Comparison of ENCODE assay signal across 8 cellular contexts in the genomic region with DNA sequence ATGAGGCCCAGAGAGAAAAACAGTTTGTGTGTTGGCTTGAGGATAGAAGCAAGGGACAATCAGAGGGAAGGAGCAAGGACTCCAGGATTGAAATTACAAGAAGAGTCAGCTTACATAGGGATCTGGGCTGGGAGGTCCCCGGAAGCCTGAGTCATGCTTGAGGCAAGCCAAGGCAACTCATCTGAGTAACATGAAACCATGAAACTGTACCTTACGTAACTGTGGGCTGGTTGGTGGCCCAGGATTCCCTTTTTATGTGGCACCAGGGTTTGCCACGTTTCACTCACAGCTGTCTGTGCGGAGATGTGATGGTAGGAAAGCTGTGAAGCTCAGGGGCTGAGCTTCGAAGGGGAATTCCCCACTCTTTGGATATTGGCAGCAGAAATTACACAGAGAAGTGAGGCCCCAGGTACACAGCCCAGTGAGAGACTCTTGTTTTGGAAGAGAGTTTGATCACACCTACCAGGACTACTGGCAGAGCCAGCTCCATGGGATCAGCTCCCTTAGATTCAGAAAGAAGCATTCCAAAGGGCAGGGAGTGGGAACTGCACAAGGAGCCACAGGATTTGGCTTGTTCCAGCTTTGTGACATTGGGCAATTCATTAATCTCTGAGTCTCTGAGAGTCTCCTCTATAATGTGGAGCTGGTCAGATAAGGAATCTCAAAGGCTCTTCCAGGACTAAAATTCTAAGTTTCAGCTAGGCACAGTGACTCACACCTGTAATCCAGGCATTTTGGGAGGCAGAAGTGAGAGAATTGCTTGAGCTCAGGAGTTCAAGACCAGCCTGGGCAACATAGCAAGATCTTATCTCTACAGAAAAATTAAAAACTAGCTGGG. TPM values are rescaled to one million over a fixed set of nuclear protein-coding genes. Genes with fewer than 3 reads are reported as not detected.
DNase-seq lines count a peak whose midpoint lies in the region; ATAC-seq and TF ChIP-seq lines count a peak whose summit lies in the region.

No MANE protein-coding gene starts in this region.

- POLR2A ChIA-PET in Panc1 (lab: Charles Lee) = no interaction called here

- H3K4me1 ChIP-seq in Panc1 (ENCODE audit: control insufficient read depth, insufficient read depth, low read length) = no peaks in the 10 kb centered on the region

- H3K27me3 ChIP-seq in Panc1 (ENCODE audit: control insufficient read depth, insufficient read depth, low read length) = no peaks in the 10 kb centered on the region

- peak; percentile 77 for ATAC-seq in GM21717 (IDR thresholded peaks at IDR 0.05; ENCODE audit: unreplicated experiment)
- ATAC-seq in Panc1 = peak; percentile 80; the same call in 1 of the 2 replicates
- no peak for ATAC-seq in GM18511 (IDR thresholded peaks at IDR 0.05; ENCODE audit: unreplicated experiment)

- H3K4me3 ChIP-seq in Panc1 (ENCODE audit: low read depth in 2 of 2, low read length in 2 of 2) = no peak overlapping the region

- CTCF ChIA-PET in Panc1 (lab: Charles Lee) = no interaction called here

- in situ Hi-C loops in Panc1 (cut with HindIII; ENCODE audit: low pct_unique_long_range_greater_than_20kb, low sequenced_read_pairs) = no loop called here

- TF ChIP-seq CTCF in Panc1 (IDR thresholded peaks at IDR 0.05) = no peak

- DNase-seq in 8988T (peak; percentile 47), Panc1 (ENCODE audit: low read depth, low spot score) (peak; percentile 43), iPS-NIHi7 (ENCODE audit: extremely low spot score) (peak; percentile 55), retina (no peak)
- peak; percentile 14 for DNase-seq in activated gamma-delta T cell treated with anti-CD3 and anti-CD28 coated beads, Interleukin-2, amount 50 U/mL, for 16 hours (ENCODE audit: low read depth)
- peak; percentile 46 to 58 for DNase-seq in stimulated activated CD8-positive, alpha-beta memory T cell treated with anti-CD3 and anti-CD28 coated beads, Interleukin-2, amount 100 ng/mL, for 48 hours (ENCODE audit: low read depth in 2 of 2)

- no peak overlapping the region for H3K27ac ChIP-seq in Panc1 (ENCODE audit: low read length)

- no peaks in the 10 kb centered on the region for H3K9me3 ChIP-seq in Panc1 (ENCODE audit: control insufficient read depth, insufficient read depth, low read depth, low read length)

- intact Hi-C loops in Panc1 (cut with micrococcal nuclease; ENCODE audit: unreplicated experiment) = no loop called here

- no TSS peak for BruUV-seq in Panc1 (replicated peaks; lab: Mats Ljungman, UMichigan)

- no peaks in the 10 kb centered on the region for H3K36me3 ChIP-seq in Panc1 (ENCODE audit: control insufficient read depth, insufficient read depth, low read length)

RNA-seq across cellular contexts. Expression of a gene that starts 7.8 kb away (rescaled TPM):
- total RNA-seq in Panc1 (2021; ENCODE audit: unreplicated experiment) = 0.03 TPM
- polyA plus RNA-seq in Panc1 (2012; ENCODE audit: insufficient read length) = not detected
